19 cellular contexts compared by ENCODE assay signal in genomic region chr16:84283314-84284167, GRCh38. TPM values are rescaled to one million over a fixed set of nuclear protein-coding genes. Genes with fewer than 3 reads are reported as not detected.
A peak's percentile ranks its signal among the peaks of the same experiment; 100 is the strongest.
DNase-seq lines count a peak whose midpoint lies in the region; ATAC-seq, FAIRE-seq and TF ChIP-seq lines count a peak whose summit lies in the region.
"Had no signal": no experiment of that assay in that cellular context is flagged by ENCODE, and none has a peak within 500 bp of the region (broad histone marks: within the 10 kb centered on the region; RNA-seq: fewer than 3 reads in every experiment).

No MANE protein-coding gene starts in this region.

- no peak for FAIRE-seq in GM12891 (lab: Jason Lieb, UNC)
- FAIRE-seq: GM19239, H54 had no signal

- H3K36me3 ChIP-seq in WERI-Rb-1 (no peaks in the 10 kb centered on the region), left ventricle myocardium inferior (no peaks in the 10 kb centered on the region), upper lobe of left lung (no peaks in the 10 kb centered on the region)
- H3K36me3 ChIP-seq: BLaER1 treated with 17β-estradiol and CSF1 and Interleukin-3, amounts not matched to agents 10 nM and 100 nM had no signal

- TF ChIP-seq POLR2A in upper lobe of left lung (IDR thresholded peaks at IDR 0.05): no peak
- TF ChIP-seq POLR2A in GM12891 (IDR thresholded peaks at IDR 0.05; ENCODE audit: low read depth, low read length): no peak

- 76 to 78% methylated on average over 25 of the region's 25 CpGs for WGBS in upper lobe of left lung, 2 donors

- peak overlapping the region; percentile 23 for H3K4me3 Mint-ChIP-seq in nephron progenitor cell
- H3K4me3 Mint-ChIP-seq: activated CD4-positive, alpha-beta T cell treated with anti-CD3 and anti-CD28 coated beads for 36 hours; activated naive CD8-positive, alpha-beta T cell treated with anti-CD3 and anti-CD28 coated beads, Interleukin-2, amount 50 U/mL, for 24 hours; stimulated activated memory B cell treated with anti-CD40 and anti-IgM and Interleukin-4, amounts not matched to agents 10 μg/mL and 1 μg/mL and 100 μg/mL, for 72 hours; T-helper 1 cell treated with Interleukin-12 subunit alpha and Interleukin-12 subunit beta and Interleukin-4 antibody, amounts not matched to agents 30 μg/mL and 1 μg/mL, for 36 hours had no signal

- H3K27me3 ChIP-seq in WERI-Rb-1 (ENCODE audit: insufficient read depth, low read depth, severe bottlenecking): no peaks in the 10 kb centered on the region
- H3K27me3 ChIP-seq in left ventricle myocardium inferior (ENCODE audit: low read depth): no peaks in the 10 kb centered on the region
- H3K27me3 ChIP-seq in upper lobe of left lung: no peaks in the 10 kb centered on the region
- H3K27me3 ChIP-seq: BLaER1 treated with 17β-estradiol and CSF1 and Interleukin-3, amounts not matched to agents 10 nM and 100 nM had no signal

- H3K4me1 ChIP-seq in left ventricle myocardium inferior (peaks cover 42% of the 10 kb centered on the region), upper lobe of left lung (peaks cover 33 to 40% (median 37%) of the 10 kb centered on the region in 4 donors)

- ATAC-seq in upper lobe of left lung (ENCODE audit: low FRiP score in 2 of 2): no peak
- no peak for ATAC-seq in GM21529 (IDR thresholded peaks at IDR 0.05; ENCODE audit: unreplicated experiment)
- ATAC-seq: activated CD4-positive, alpha-beta T cell treated with anti-CD3 and anti-CD28 coated beads for 36 hours; activated naive CD8-positive, alpha-beta T cell treated with anti-CD3 and anti-CD28 coated beads, Interleukin-2, amount 50 U/mL, for 24 hours; stimulated activated memory B cell treated with anti-CD40 and anti-IgM and Interleukin-4, amounts not matched to agents 10 μg/mL and 1 μg/mL and 100 μg/mL, for 72 hours had no signal

- H3K27ac Mint-ChIP-seq in nephron progenitor cell: peak overlapping the region; percentile 56
- H3K27ac Mint-ChIP-seq: activated CD4-positive, alpha-beta T cell treated with anti-CD3 and anti-CD28 coated beads for 36 hours; activated naive CD8-positive, alpha-beta T cell treated with anti-CD3 and anti-CD28 coated beads, Interleukin-2, amount 50 U/mL, for 24 hours; stimulated activated memory B cell treated with anti-CD40 and anti-IgM and Interleukin-4, amounts not matched to agents 10 μg/mL and 1 μg/mL and 100 μg/mL, for 72 hours; T-helper 1 cell treated with Interleukin-12 subunit alpha and Interleukin-12 subunit beta and Interleukin-4 antibody, amounts not matched to agents 30 μg/mL and 1 μg/mL, for 36 hours had no signal

- peaks cover 10% of the 10 kb centered on the region for H3K9me3 Mint-ChIP-seq in nephron progenitor cell
- H3K9me3 Mint-ChIP-seq: activated naive CD8-positive, alpha-beta T cell treated with anti-CD3 and anti-CD28 coated beads, Interleukin-2, amount 50 U/mL, for 24 hours; stimulated activated memory B cell treated with anti-CD40 and anti-IgM and Interleukin-4, amounts not matched to agents 10 μg/mL and 1 μg/mL and 100 μg/mL, for 72 hours; T-helper 1 cell treated with Interleukin-12 subunit alpha and Interleukin-12 subunit beta and Interleukin-4 antibody, amounts not matched to agents 30 μg/mL and 1 μg/mL, for 36 hours had no signal

- H3K4me1 Mint-ChIP-seq in nephron progenitor cell: peaks cover 53% of the 10 kb centered on the region
- H3K4me1 Mint-ChIP-seq: activated CD4-positive, alpha-beta T cell treated with anti-CD3 and anti-CD28 coated beads for 36 hours; activated naive CD8-positive, alpha-beta T cell treated with anti-CD3 and anti-CD28 coated beads, Interleukin-2, amount 50 U/mL, for 24 hours; stimulated activated memory B cell treated with anti-CD40 and anti-IgM and Interleukin-4, amounts not matched to agents 10 μg/mL and 1 μg/mL and 100 μg/mL, for 72 hours had no signal

- intact Hi-C loops in left ventricle myocardium inferior (cut with micrococcal nuclease): no loop called here

- H3K27me3 Mint-ChIP-seq in nephron progenitor cell (ENCODE audit: low read depth, poor library complexity): peaks cover 39% of the 10 kb centered on the region

- H3K9me3 ChIP-seq in WERI-Rb-1 (ENCODE audit: severe bottlenecking) (no peaks in the 10 kb centered on the region), left ventricle myocardium inferior (replicated peaks) (peaks cover 5% of the 10 kb centered on the region), upper lobe of left lung (no peaks in the 10 kb centered on the region)
- H3K9me3 ChIP-seq: BLaER1 treated with 17β-estradiol and CSF1 and Interleukin-3, amounts not matched to agents 10 nM and 100 nM had no signal

- DNase-seq in WERI-Rb-1 (no peak), left ventricle myocardium inferior (no peak), nephron progenitor cell (no peak), upper lobe of left lung (no peak), GM12891 (ENCODE audit: insufficient read length, low spot score) (no peak), NCI-H1436 treated with DMSO at 0.1 percent for 48 hours (lab: John Stamatoyannopoulos, UW) (no peak)
- no peak for DNase-seq in effector CD4-positive, alpha-beta T cell
- DNase-seq: activated CD4-positive, alpha-beta T cell treated with anti-CD3 and anti-CD28 coated beads for 36 hours; activated naive CD8-positive, alpha-beta T cell treated with anti-CD3 and anti-CD28 coated beads, Interleukin-2, amount 50 U/mL, for 24 hours; NCI-H774 had no signal

- peak overlapping the region; percentile 40 for H3K27ac ChIP-seq in WERI-Rb-1
- peak overlapping the region; percentile 79 for H3K27ac ChIP-seq in left ventricle myocardium inferior (replicated peaks)
- H3K27ac ChIP-seq in upper lobe of left lung: peak overlapping the region; percentile 41 to 92 (median 84)
- H3K27ac ChIP-seq: BLaER1 treated with 17β-estradiol and CSF1 and Interleukin-3, amounts not matched to agents 10 nM and 100 nM; RWPE1 had no signal

- no peaks in the 10 kb centered on the region for H3K36me3 Mint-ChIP-seq in nephron progenitor cell (ENCODE audit: low read depth)
- H3K36me3 Mint-ChIP-seq: stimulated activated memory B cell treated with anti-CD40 and anti-IgM and Interleukin-4, amounts not matched to agents 10 μg/mL and 1 μg/mL and 100 μg/mL, for 72 hours had no signal

- TF ChIP-seq CTCF in WERI-Rb-1 (IDR thresholded peaks at IDR 0.05; ENCODE audit: low read depth, low read length): no peak
- TF ChIP-seq CTCF in left ventricle myocardium inferior (IDR thresholded peaks at IDR 0.05; ENCODE audit: borderline replicate concordance): no peak
- TF ChIP-seq CTCF in nephron progenitor cell (IDR thresholded peaks at IDR 0.05): no peak
- TF ChIP-seq CTCF in upper lobe of left lung (IDR thresholded peaks at IDR 0.05): no peak

- TF ChIP-seq EP300 in upper lobe of left lung (IDR thresholded peaks at IDR 0.05): no peak

- no peak overlapping the region for H3K4me3 ChIP-seq in WERI-Rb-1 (ENCODE audit: low read depth, low read length)
- no peak overlapping the region for H3K4me3 ChIP-seq in left ventricle myocardium inferior
- no peak overlapping the region for H3K4me3 ChIP-seq in upper lobe of left lung
- H3K4me3 ChIP-seq: BLaER1 treated with 17β-estradiol and CSF1 and Interleukin-3, amounts not matched to agents 10 nM and 100 nM had no signal

TF ChIP-seq in GM12891, 5 proteins besides CTCF, POLR2A, EP300 and RAD21:
- TF ChIP-seq POLR2AphosphoS5 (IDR thresholded peaks at IDR 0.05; ENCODE audit: low read depth, low read length) (no peak), TAF1 (IDR thresholded peaks at IDR 0.05; ENCODE audit: low read depth, low read length) (no peak), POU2F2 (IDR thresholded peaks at IDR 0.05; ENCODE audit: low read depth, low read length) (no peak), PAX5 (IDR thresholded peaks at IDR 0.05; ENCODE audit: insufficient read depth, low read length, severe bottlenecking) (no peak), SPI1 (IDR thresholded peaks at IDR 0.05; ENCODE audit: low read depth, low read length) (no peak)

RNA-seq across cellular contexts. Expression of gene WFDC1, which starts 11.1 kb away (rescaled TPM):
- total RNA-seq in left ventricle myocardium inferior (1.3 TPM), upper lobe of left lung (10 to 100 TPM in 3 of 6 donors, 1 to 10 TPM in 3; 3.5 to 63.0 (median 10.2) TPM)
- polyA plus RNA-seq in GM12891 (2012; ENCODE audit: low read depth, missing spikeins): not detected
- total RNA-seq: activated CD4-positive, alpha-beta T cell treated with anti-CD3 and anti-CD28 coated beads for 36 hours; LHCN-M2 had no signal

RNA-seq across cellular contexts. Expression of gene KCNG4, which starts 43.7 kb away (rescaled TPM):
- not detected for total RNA-seq in left ventricle myocardium inferior
- not detected for total RNA-seq in upper lobe of left lung
- not detected for polyA plus RNA-seq in GM12891 (2012; ENCODE audit: low read depth, missing spikeins)
- total RNA-seq: activated CD4-positive, alpha-beta T cell treated with anti-CD3 and anti-CD28 coated beads for 36 hours; esophagus mucosa had no signal
